ENCODE assay signal across 21 cellular contexts in the genomic region with DNA sequence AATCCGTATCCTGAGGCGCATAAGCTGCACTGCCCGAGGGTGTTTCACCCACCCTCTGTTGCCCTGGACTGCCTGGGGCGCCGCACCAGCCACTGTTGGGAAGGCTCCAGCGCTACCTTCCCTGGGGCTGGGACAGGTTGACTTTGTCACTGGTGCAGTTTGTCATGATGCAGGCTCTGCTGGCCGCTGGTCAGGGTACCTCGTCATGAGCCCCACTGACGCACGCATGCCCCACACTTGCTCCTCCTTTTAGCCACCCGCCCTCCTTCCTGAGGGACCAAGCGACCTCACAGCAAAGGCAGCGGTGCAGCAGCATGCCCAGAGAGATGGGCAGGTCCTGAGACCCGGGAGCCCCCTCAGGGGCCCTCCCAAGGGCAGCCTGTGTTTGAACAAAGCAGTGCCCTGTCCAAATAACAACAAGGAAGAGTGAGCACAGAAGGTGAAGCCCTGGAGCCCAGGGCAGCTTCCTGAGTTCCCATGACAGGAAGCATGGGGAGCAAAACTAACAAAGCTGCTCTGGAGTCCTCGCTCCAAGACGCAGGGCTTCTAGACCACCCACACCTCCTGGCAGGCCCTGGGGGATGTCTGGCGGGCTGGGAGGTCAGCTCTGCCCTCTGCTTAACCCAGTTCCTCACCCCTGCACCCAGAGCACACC. TPM values are rescaled to one million over a fixed set of nuclear protein-coding genes. Genes with fewer than 3 reads are reported as not detected.
A peak's percentile ranks its signal among the peaks of the same experiment; 100 is the strongest.
DNase-seq lines count a peak whose midpoint lies in the region; ATAC-seq, FAIRE-seq and TF ChIP-seq lines count a peak whose summit lies in the region.
"Had no signal": no experiment of that assay in that cellular context is flagged by ENCODE, and none has a peak within 500 bp of the region (broad histone marks: within the 10 kb centered on the region; RNA-seq: fewer than 3 reads in every experiment).

No MANE protein-coding gene starts in this region.

- no peak overlapping the region for H2AFZ ChIP-seq in H1 (ENCODE audit: low read length)

- intact Hi-C loops in Calu3 (cut with micrococcal nuclease; ENCODE audit: unreplicated experiment): no loop called here

- no peak overlapping the region for H3K27ac Mint-ChIP-seq in Calu3 (ENCODE audit: unreplicated experiment)
- H3K27ac Mint-ChIP-seq: CD8-positive, alpha-beta T cell had no signal

- no peaks in the 10 kb centered on the region for H3K23me2 ChIP-seq in H1 (ENCODE audit: low read depth, low read length)

- no peak overlapping the region for H3K27ac ChIP-seq in H1 (ENCODE audit: low read depth, low read length)
- H3K27ac ChIP-seq: SJSA1 had no signal

- H3K36me3 ChIP-seq in H1 (ENCODE audit: control insufficient read depth in 2 of 4, insufficient read depth in 4 of 4, low read length in 3 of 4): no peaks in the 10 kb centered on the region
- H3K36me3 ChIP-seq: BE2C, SJSA1 had no signal

- H3K18ac ChIP-seq in H1 (ENCODE audit: extremely low read depth, low read length): no peak overlapping the region; the same call in 1 of the 2 replicates

- no peaks in the 10 kb centered on the region for H3K27me3 Mint-ChIP-seq in Calu3 (ENCODE audit: unreplicated experiment)

- POLR2A ChIA-PET in H1 (lab: Charles Lee; ENCODE audit: partially characterized antibody): no interaction called here

- H3K36me3 Mint-ChIP-seq in Calu3 (ENCODE audit: insufficient read depth, unreplicated experiment): no peaks in the 10 kb centered on the region
- H3K36me3 Mint-ChIP-seq: CD8-positive, alpha-beta T cell had no signal

- TF ChIP-seq RAD21 in H1 (IDR thresholded peaks at IDR 0.05 in 1 of 2, conservative IDR thresholded peaks at IDR 0.05 in 1 of 2; ENCODE audit: low read depth in 2 of 2, low read length in 2 of 2): no peak

- H2BK20ac ChIP-seq in H1 (ENCODE audit: low read length): no peak overlapping the region

- no TSS peak for BruUV-seq in Calu3 (replicated peaks; lab: Mats Ljungman, UMichigan)

- H3K9ac ChIP-seq in H1 (replicated peaks in 1 of 4; ENCODE audit: extremely low read depth in 1 of 4, low read depth in 3 of 4, low read length in 3 of 4): no peak overlapping the region

- H2BK12ac ChIP-seq in H1 (ENCODE audit: low read depth, low read length): no peak overlapping the region

- no peaks in the 10 kb centered on the region for H3K27me3 ChIP-seq in H1 (replicated peaks in 1 of 4; ENCODE audit: control insufficient read depth in 3 of 4, extremely low read depth in 1 of 4, insufficient read depth in 3 of 4, low read length in 3 of 4)
- H3K27me3 ChIP-seq: BE2C, SJSA1 had no signal

- no peak for FAIRE-seq in H1 (lab: Jason Lieb, UNC)
- FAIRE-seq: G401.6, H54 had no signal

- DNase-seq in NCI-H146 (lab: John Stamatoyannopoulos, UW) (peak; percentile 17), NCI-H146 treated with DMSO at 0.1 percent for 48 hours (lab: John Stamatoyannopoulos, UW; ENCODE audit: unreplicated experiment) (no peak), Calu3 (peak; percentile 35), H1 (ENCODE audit: low read depth in 1 of 2, low spot score in 2 of 2) (no peak), retina (peak; percentile 44), KG1 (lab: John Stamatoyannopoulos, UW) (no peak)
- DNase-seq in stimulated activated CD4-positive, alpha-beta T cell treated with anti-CD3 and anti-CD28 coated beads, Interleukin-2, amount 100 ng/mL, for 48 hours: no peak
- DNase-seq: BE2C; CD8-positive, alpha-beta T cell; DND-41; NCI-H1105 treated with DMSO at 0.1 percent for 48 hours; NCI-H187; NCI-H345; NCI-H524 treated with DMSO at 0.1 percent for 48 hours had no signal

- H3K4me1 ChIP-seq in H1 (replicated peaks in 1 of 4; ENCODE audit: control insufficient read depth in 3 of 4, insufficient read depth in 4 of 4, low read length in 3 of 4): peaks cover 0 to 13% (median 1%) of the 10 kb centered on the region in 4 experiments; a peak in 2 of 7 replicates
- H3K4me1 ChIP-seq: BE2C, SJSA1 had no signal

- CTCF ChIA-PET in Calu3 (lab: Charles Lee): no interaction called here
- CTCF ChIA-PET in H1 (lab: Charles Lee; ENCODE audit: partially characterized antibody): no interaction called here

- peaks cover 15% of the 10 kb centered on the region for H3K4me1 Mint-ChIP-seq in Calu3 (ENCODE audit: low read depth, unreplicated experiment)

- no peak for ATAC-seq in GM21723 (IDR thresholded peaks at IDR 0.05; ENCODE audit: unreplicated experiment)
- ATAC-seq: CD8-positive, alpha-beta T cell; Panc1 had no signal

- no peak overlapping the region for H3K14ac ChIP-seq in H1 (ENCODE audit: insufficient read length)

- H3K79me2 ChIP-seq in H1 (ENCODE audit: control insufficient read depth in 1 of 2, insufficient read depth in 2 of 2, low read length in 2 of 2): no peaks in the 10 kb centered on the region

- no peak overlapping the region for H2BK120ac ChIP-seq in H1 (replicated peaks; ENCODE audit: low read depth, low read length)

- no peak for TF ChIP-seq POLR2A in H1 (IDR thresholded peaks at IDR 0.05; ENCODE audit: control extremely low read depth in 1 of 2, low read depth in 2 of 2, low read length in 2 of 2)

- no peak overlapping the region for H4K5ac ChIP-seq in H1 (ENCODE audit: insufficient read length, low read depth, low read length)

- H2BK15ac ChIP-seq in H1 (ENCODE audit: low read length): no peak overlapping the region; the same call in 1 of the 2 replicates

- H4K8ac ChIP-seq in H1 (ENCODE audit: extremely low read depth, insufficient read depth, low read length): peak overlapping the region; percentile 71

- no peaks in the 10 kb centered on the region for H3K9me3 ChIP-seq in H1 (ENCODE audit: insufficient read depth in 2 of 2, low read depth in 1 of 2, low read length in 1 of 2)
- H3K9me3 ChIP-seq: BE2C, SJSA1 had no signal

- no peaks in the 10 kb centered on the region for H3K79me1 ChIP-seq in H1 (ENCODE audit: low read depth, low read length)

- no peak overlapping the region for H3K4me3 ChIP-seq in H1 (ENCODE audit: extremely low read depth in 1 of 4, insufficient read depth in 2 of 4, low read depth in 3 of 4, low read length in 4 of 4)
- H3K4me3 ChIP-seq: SJSA1 had no signal

- no peak overlapping the region for H2BK5ac ChIP-seq in H1 (ENCODE audit: low read depth, low read length)

- no peak for TF ChIP-seq CTCF in Calu3 (IDR thresholded peaks at IDR 0.05; ENCODE audit: unreplicated experiment)
- no peak for TF ChIP-seq CTCF in H1 (IDR thresholded peaks at IDR 0.05; ENCODE audit: control extremely low read depth in 1 of 3, insufficient read depth in 1 of 3, low read depth in 1 of 3, low read length in 3 of 3)

- H3K4me2 ChIP-seq in H1 (ENCODE audit: insufficient read depth in 1 of 2, low read depth in 2 of 2, low read length in 2 of 2): no peak overlapping the region

- TF ChIP-seq EP300 in H1 (IDR thresholded peaks at IDR 0.05; ENCODE audit: borderline replicate concordance in 1 of 2, low read depth in 2 of 2, low read length in 2 of 2): no peak

- no peak overlapping the region for H2AK5ac ChIP-seq in H1 (ENCODE audit: low read depth, low read length)

- no peak overlapping the region for H3K56ac ChIP-seq in H1 (replicated peaks; ENCODE audit: insufficient read length, low read depth, low read length)

- H3K4ac ChIP-seq in H1 (replicated peaks; ENCODE audit: insufficient read length, low read depth, low read length): no peak overlapping the region

- peak overlapping the region; percentile 10 for H3K4me3 Mint-ChIP-seq in Calu3 (ENCODE audit: low read depth, unreplicated experiment)
- H3K4me3 Mint-ChIP-seq: CD8-positive, alpha-beta T cell had no signal

- no peaks in the 10 kb centered on the region for H3K9me3 Mint-ChIP-seq in Calu3 (ENCODE audit: low read depth, unreplicated experiment)
- H3K9me3 Mint-ChIP-seq: CD8-positive, alpha-beta T cell had no signal

- H4K20me1 ChIP-seq in H1 (replicated peaks in 1 of 2; ENCODE audit: control insufficient read depth in 1 of 2, insufficient read depth in 2 of 2, low read length in 2 of 2): no peaks in the 10 kb centered on the region

- H3K23ac ChIP-seq in H1 (ENCODE audit: insufficient read length): no peak overlapping the region

- WGBS in H1 (ENCODE audit: extremely low coverage in 1 of 2, insufficient coverage in 1 of 2, insufficient read length in 1 of 2, insufficient replicate concordance in 2 of 2, low coverage in 1 of 2, low lambda C conversion rate in 2 of 2, missing lambda C conversion rate in 1 of 2), 2 experiments: 83% methylated on average over 17 of the region's 17 CpGs; no CpG with 5 or more reads in 1 of the 2 experiments

- no peak overlapping the region for H4K91ac ChIP-seq in H1 (replicated peaks; ENCODE audit: insufficient read length, low read length)

TF ChIP-seq in H1, 55 proteins besides CTCF, POLR2A, EP300 and RAD21 (continues in another document):
- TF ChIP-seq SAP30 (IDR thresholded peaks at IDR 0.05; ENCODE audit: insufficient read depth, insufficient replicate concordance, low read length): no peak
- no peak for TF ChIP-seq SP1 (IDR thresholded peaks at IDR 0.05; ENCODE audit: low read depth, low read length)
- no peak for TF ChIP-seq RFX5 (IDR thresholded peaks at IDR 0.05; ENCODE audit: borderline replicate concordance, low read depth, low read length)
- no peak for TF ChIP-seq CHD2 (IDR thresholded peaks at IDR 0.05; ENCODE audit: low read length)
- no peak for TF ChIP-seq MAX (IDR thresholded peaks at IDR 0.05)
- no peak for TF ChIP-seq RXRA (IDR thresholded peaks at IDR 0.05; ENCODE audit: insufficient read depth, low read depth, low read length)
- no peak for TF ChIP-seq GTF2F1 (IDR thresholded peaks at IDR 0.05; ENCODE audit: borderline replicate concordance, low read depth, low read length)
- TF ChIP-seq RBBP5 (IDR thresholded peaks at IDR 0.05; ENCODE audit: borderline replicate concordance, low read depth, low read length): no peak
- no peak for TF ChIP-seq POLR2AphosphoS5 (IDR thresholded peaks at IDR 0.05; ENCODE audit: low read depth, low read length)
- TF ChIP-seq MAFK (IDR thresholded peaks at IDR 0.05; ENCODE audit: low read depth, low read length): no peak

RNA-seq across cellular contexts. Expression of gene SMOC2, which starts 50.1 kb away (rescaled TPM):
- 0.73 and 1.1 TPM in 2 replicates for total RNA-seq in Calu3 (2022)
- 7.7 and 9.0 TPM in 2 replicates for total RNA-seq in H1 (2021; fragmentation: NEBNext Ultra II Directional; extraction: Animal tissue kit (Norgen Biotek cat#: 25700))
- polyA plus RNA-seq in H1 (2011; rRNA removed): 8.5 TPM in 2 replicates
- 10.3 TPM for polyA plus RNA-seq in H1 (2011; cell fraction: cytosol; rRNA removed)
- polyA plus RNA-seq in H1 (2011; cell fraction: nucleus; rRNA removed): 11.5 TPM
- polyA plus RNA-seq in H1 (2012, experiment 1 of 2): 8.3 to 10.1 TPM (median 9.4 TPM) in 4 replicates
- 4.2 TPM for polyA plus RNA-seq in H1 (2012, experiment 2 of 2)
- 2.2 TPM for polyA plus RNA-seq in H1 (2013, experiment 1 of 2)
- polyA plus RNA-seq in H1 (2013, experiment 2 of 2): 2.6 TPM
- 5.0 and 6.4 TPM in 2 replicates for polyA minus RNA-seq in H1 (2011; rRNA and poly(A)+ RNA removed)
- polyA minus RNA-seq in H1 (2011; cell fraction: cytosol; rRNA and poly(A)+ RNA removed): 7.9 TPM
- 7.6 TPM for polyA minus RNA-seq in H1 (2011; cell fraction: nucleus; rRNA and poly(A)+ RNA removed)
- total RNA-seq: A172; CD8-positive, alpha-beta T cell; LHCN-M2; SJSA1 had no signal

Comparison
In these comparisons a context has a peak if more than half of its experiments do, and no peak if none do; other contexts are left out.
1. DNase-seq: peak in NCI-H146 (single experiment), Calu3 (single experiment) and retina (single experiment); none in NCI-H146 treated with DMSO at 0.1 percent for 48 hours (single experiment), H1 (0 of 2), KG1 (single experiment) and stimulated activated CD4-positive, alpha-beta T cell treated with anti-CD3 and anti-CD28 coated beads, Interleukin-2, amount 100 ng/mL, for 48 hours (0 of 2).